ENCODE assay signal across 16 cellular contexts in genomic region chr9:91586282-91586681, GRCh38.
A peak's percentile ranks its signal among the peaks of the same experiment; 100 is the strongest.
DNase-seq lines count a peak whose midpoint lies in the region; ATAC-seq and TF ChIP-seq lines count a peak whose summit lies in the region.
"Had no signal": no experiment of that assay in that cellular context is flagged by ENCODE, and none has a peak within 500 bp of the region (broad histone marks: within the 10 kb centered on the region; RNA-seq: fewer than 3 reads in every experiment).

No MANE protein-coding gene starts in this region.

- H2BK12ac ChIP-seq in mesenchymal stem cell (ENCODE audit: low read length in 2 of 2), result no peak overlapping the region

- H4K91ac ChIP-seq in mesenchymal stem cell (ENCODE audit: low read length), result no peak overlapping the region

- H3K27me3 Mint-ChIP-seq in MCF 10A (ENCODE audit: insufficient read depth, unreplicated experiment), result peaks cover 11% of the 10 kb centered on the region

- DNase-seq in mammary epithelial cell, result peak; percentile 36
- no peak for DNase-seq in MCF 10A (ENCODE audit: unreplicated experiment)
- peak; percentile 40 for DNase-seq in RPMI7951 (ENCODE audit: low read depth)
- DNase-seq in mesenchymal stem cell, result no peak
- DNase-seq in heart right ventricle, result no peak
- DNase-seq in HuH-7.5 (ENCODE audit: low spot score), result no peak
- DNase-seq: Calu3; CD8-positive, alpha-beta T cell; DMS 273 treated with DMSO at 0.1 percent for 48 hours had no signal

- no peaks in the 10 kb centered on the region for H3K79me2 ChIP-seq in mammary epithelial cell (ENCODE audit: insufficient read depth, low read length)

- H2AFZ ChIP-seq in mammary epithelial cell (ENCODE audit: low read depth, low read length) (no peak overlapping the region), mesenchymal stem cell (ENCODE audit: low read depth, low read length) (no peak overlapping the region)

- H3K27ac ChIP-seq in mammary epithelial cell (ENCODE audit: insufficient read depth, low read depth, low read length) (no peak overlapping the region), mesenchymal stem cell (ENCODE audit: low read length, poor library complexity, severe bottlenecking) (no peak overlapping the region), heart right ventricle (no peak overlapping the region)
- H3K27ac ChIP-seq: 22Rv1 had no signal

- intact Hi-C loops in mammary epithelial cell (cut with micrococcal nuclease), result no loop called here
- intact Hi-C loops in MCF 10A (cut with micrococcal nuclease), result no loop called here
- intact Hi-C loops in heart right ventricle (cut with DNase I), result loop anchor here in 2 of 10 donors (10.0 kb wide), 2 partner anchors 59 to 79 kb away; no protein-coding TSS in a partner anchor

- H3K4ac ChIP-seq in mesenchymal stem cell (ENCODE audit: low read depth in 1 of 2, low read length in 2 of 2), result no peak overlapping the region

- no peak overlapping the region for H4K8ac ChIP-seq in mesenchymal stem cell (ENCODE audit: low read length)

- BruUV-seq in mammary epithelial cell (replicated peaks; lab: Mats Ljungman, UMichigan) (no TSS peak), MCF 10A (replicated peaks; lab: Mats Ljungman, UMichigan) (no TSS peak)

- H2AK5ac ChIP-seq in mesenchymal stem cell (ENCODE audit: low read length, severe bottlenecking), result no peak overlapping the region

- no peak overlapping the region for H3K27ac Mint-ChIP-seq in MCF 10A (ENCODE audit: low read depth, unreplicated experiment)
- H3K27ac Mint-ChIP-seq: CD14-positive monocyte; CD8-positive, alpha-beta T cell had no signal

- WGBS in mammary epithelial cell (ENCODE audit: low coverage, missing lambda C conversion rate), result 34% methylated on average over 8 of the region's 8 CpGs
- WGBS in mesenchymal stem cell, result 81% methylated on average over 7 of the region's 8 CpGs
- 73 to 80% methylated on average over 8 of the region's 8 CpGs for WGBS in heart right ventricle, 2 donors

- ATAC-seq in esophagus mucosa, result peak; percentile 29
- no peak for ATAC-seq in heart right ventricle
- ATAC-seq in SK-N-SH treated with all-trans-retinoic acid at 6 μM for 48 hours, result no peak
- ATAC-seq: CD8-positive, alpha-beta T cell; HCT116; HepG2; K562 had no signal

- H3K9ac ChIP-seq in mammary epithelial cell (ENCODE audit: insufficient read depth, low read length) (no peak overlapping the region), mesenchymal stem cell (ENCODE audit: low read length) (no peak overlapping the region)

- no peaks in the 10 kb centered on the region for H3K79me1 ChIP-seq in mesenchymal stem cell (replicated peaks; ENCODE audit: low read length, poor library complexity, severe bottlenecking)

- peaks cover 8% of the 10 kb centered on the region for H3K9me3 Mint-ChIP-seq in MCF 10A (ENCODE audit: unreplicated experiment)
- H3K9me3 Mint-ChIP-seq: CD8-positive, alpha-beta T cell had no signal

- no peak overlapping the region for H3K23ac ChIP-seq in mesenchymal stem cell (ENCODE audit: low read length in 2 of 2)

- in situ Hi-C loops in mammary epithelial cell (cut with MboI; ENCODE audit: low sequenced_read_pairs in 2 of 2), result no loop called here

- no peaks in the 10 kb centered on the region for H3K9me3 ChIP-seq in mammary epithelial cell (replicated peaks; ENCODE audit: insufficient read depth, low read length)
- no peaks in the 10 kb centered on the region for H3K9me3 ChIP-seq in mesenchymal stem cell (ENCODE audit: control insufficient read depth, low read length)
- H3K9me3 ChIP-seq in heart right ventricle, result no peaks in the 10 kb centered on the region

- H3K4me3 ChIP-seq in mammary epithelial cell (replicated peaks in 1 of 3; ENCODE audit: insufficient read depth in 1 of 3, low read depth in 2 of 3, low read length in 3 of 3) (no peak overlapping the region), mesenchymal stem cell (ENCODE audit: insufficient read depth in 1 of 2, low read depth in 1 of 2, low read length in 2 of 2) (no peak overlapping the region), heart right ventricle (no peak overlapping the region)
- H3K4me3 ChIP-seq: K562 had no signal

- CTCF ChIA-PET in mammary epithelial cell (lab: Charles Lee; ENCODE audit: low non-redundant PET), result interaction anchor here (0.5 to 0.6 kb wide), 2 partner anchors 162 to 388 kb away, joined by 3 to 5 read pairs; no protein-coding TSS in a partner anchor
- CTCF ChIA-PET in MCF 10A (lab: Yijun Ruan, JAX), result no interaction called here

- dilution Hi-C loops in mammary epithelial cell (cut with HindIII; ENCODE audit: low sequenced_read_pairs), result no loop called here

- no peaks in the 10 kb centered on the region for H3K36me3 Mint-ChIP-seq in MCF 10A (ENCODE audit: insufficient read depth, unreplicated experiment)
- H3K36me3 Mint-ChIP-seq: CD14-positive monocyte; CD8-positive, alpha-beta T cell had no signal

- H3K4me1 ChIP-seq in mammary epithelial cell (ENCODE audit: insufficient read depth, low read length), result no peaks in the 10 kb centered on the region
- no peaks in the 10 kb centered on the region for H3K4me1 ChIP-seq in mesenchymal stem cell (ENCODE audit: control insufficient read depth, insufficient read depth, low read depth, low read length)
- H3K4me1 ChIP-seq in heart right ventricle, result no peaks in the 10 kb centered on the region

- H3K14ac ChIP-seq in mesenchymal stem cell (ENCODE audit: low read length in 2 of 2), result no peak overlapping the region

- H3K36me3 ChIP-seq in mammary epithelial cell (ENCODE audit: insufficient read depth, low read length), result no peaks in the 10 kb centered on the region
- H3K36me3 ChIP-seq in mesenchymal stem cell (ENCODE audit: control insufficient read depth in 1 of 2, insufficient read depth in 2 of 2, low read depth in 1 of 2, low read length in 2 of 2), result no peaks in the 10 kb centered on the region
- H3K36me3 ChIP-seq in heart right ventricle, result no peaks in the 10 kb centered on the region

- no peak overlapping the region for H2BK120ac ChIP-seq in mesenchymal stem cell (ENCODE audit: low read depth, low read length)

- POLR2A ChIA-PET in MCF 10A (lab: Yijun Ruan, JAX), result no interaction called here

- H2BK15ac ChIP-seq in mesenchymal stem cell (ENCODE audit: low read depth, poor library complexity, severe bottlenecking), result no peak overlapping the region

- no peaks in the 10 kb centered on the region for H4K20me1 ChIP-seq in mammary epithelial cell (ENCODE audit: insufficient read depth, low read length)

- H3K4me2 ChIP-seq in mammary epithelial cell (ENCODE audit: insufficient read depth, low read depth, low read length) (no peak overlapping the region), mesenchymal stem cell (ENCODE audit: low read length, poor library complexity, severe bottlenecking) (no peak overlapping the region)

- H2BK5ac ChIP-seq in mesenchymal stem cell (ENCODE audit: low read depth, low read length, poor library complexity, severe bottlenecking), result no peak overlapping the region

- H3K4me3 Mint-ChIP-seq in MCF 10A (ENCODE audit: unreplicated experiment), result no peak overlapping the region
- H3K4me3 Mint-ChIP-seq: CD14-positive monocyte; CD8-positive, alpha-beta T cell had no signal

- H3K27me3 ChIP-seq in mammary epithelial cell (ENCODE audit: insufficient read depth, low read length), result no peaks in the 10 kb centered on the region
- peaks cover 0 to 6% of the 10 kb centered on the region in 2 experiments for H3K27me3 ChIP-seq in mesenchymal stem cell (ENCODE audit: control insufficient read depth in 1 of 2, insufficient read depth in 1 of 2, low read length in 2 of 2)
- peaks cover 0 to 3% (median 0%) of the 10 kb centered on the region in 7 donors for H3K27me3 ChIP-seq in heart right ventricle

- no peak overlapping the region for H3K18ac ChIP-seq in mesenchymal stem cell (ENCODE audit: low read depth in 1 of 2, low read length in 2 of 2)

- TF ChIP-seq CTCF in mammary epithelial cell (conservative IDR thresholded peaks at IDR 0.05 in 1 of 2, IDR thresholded peaks at IDR 0.05 in 1 of 2; ENCODE audit: extremely low read depth in 1 of 2, insufficient read depth in 1 of 2, low read depth in 1 of 2, low read length in 2 of 2), result no peak
- TF ChIP-seq CTCF in MCF 10A (IDR thresholded peaks at IDR 0.05; ENCODE audit: unreplicated experiment), result no peak
- no peak for TF ChIP-seq CTCF in heart right ventricle (IDR thresholded peaks at IDR 0.05)

- H3K4me1 Mint-ChIP-seq in MCF 10A (ENCODE audit: insufficient read depth, unreplicated experiment), result peaks cover 23% of the 10 kb centered on the region
- H3K4me1 Mint-ChIP-seq: CD14-positive monocyte had no signal

TF ChIP-seq in SK-N-SH treated with all-trans-retinoic acid at 6 μM for 48 hours, 23 proteins besides CTCF, POLR2A, EP300 and RAD21:
- TF ChIP-seq ZFP3 (CRISPR knock-in tag; IDR thresholded peaks at IDR 0.05) (no peak), PATZ1 (CRISPR knock-in tag; IDR thresholded peaks at IDR 0.05; ENCODE audit: borderline replicate concordance) (no peak), CSDC2 (CRISPR knock-in tag; IDR thresholded peaks at IDR 0.05) (no peak), TOX (CRISPR knock-in tag; IDR thresholded peaks at IDR 0.05; ENCODE audit: borderline replicate concordance) (no peak), BACH2 (CRISPR knock-in tag; IDR thresholded peaks at IDR 0.05; ENCODE audit: borderline replicate concordance) (no peak), ZNF70 (CRISPR knock-in tag; IDR thresholded peaks at IDR 0.05) (no peak)

Comparison
In these comparisons a context has a peak if more than half of its experiments do, and no peak if none do; other contexts are left out.
1. DNase-seq: peak in mammary epithelial cell (single experiment) and RPMI7951 (single experiment); none in MCF 10A (single experiment), mesenchymal stem cell (single experiment), heart right ventricle (0 of 2) and HuH-7.5 (single experiment).